8 cellular contexts compared by ENCODE assay signal in genomic region chr5:37248387-37248969, GRCh38. TPM values are rescaled to one million over a fixed set of nuclear protein-coding genes. Genes with fewer than 3 reads are reported as not detected.
DNase-seq lines count a peak whose midpoint lies in the region; ATAC-seq and TF ChIP-seq lines count a peak whose summit lies in the region.

No MANE protein-coding gene starts in this region.

- TF ChIP-seq POLR2A in esophagus squamous epithelium (IDR thresholded peaks at IDR 0.05), result no peak

- intact Hi-C loops in esophagus squamous epithelium (cut with DNase I), result no loop called here

- no peaks in the 10 kb centered on the region for H3K9me3 Mint-ChIP-seq in activated CD8-positive, alpha-beta memory T cell treated with anti-CD3 and anti-CD28 coated beads, Interleukin-2, amount 10 ng/mL, durations not matched to agents 7 days and 5 days (ENCODE audit: low read depth)

- peak overlapping the region; percentile 94 for H3K4me2 ChIP-seq in parathyroid adenoma (ENCODE audit: low read length)

- peak overlapping the region; percentile 64 for H3K27ac Mint-ChIP-seq in activated CD8-positive, alpha-beta memory T cell treated with anti-CD3 and anti-CD28 coated beads, Interleukin-2, amount 10 ng/mL, durations not matched to agents 7 days and 5 days

- in situ Hi-C loops in SK-MEL-5 (cut with HindIII; ENCODE audit: low pct_unique_long_range_greater_than_20kb, low sequenced_read_pairs), result no loop called here

- peak overlapping the region; percentile 100 for H2AFZ ChIP-seq in parathyroid adenoma

- H3K9me3 ChIP-seq in esophagus squamous epithelium (no peaks in the 10 kb centered on the region), parathyroid adenoma (ENCODE audit: control insufficient read depth, low read length) (no peaks in the 10 kb centered on the region)

- H3K9ac ChIP-seq in parathyroid adenoma, result peak overlapping the region; percentile 49

- 1 to 11% methylated on average over 15 of the region's 20 CpGs for WGBS in esophagus squamous epithelium, 2 donors

- no peaks in the 10 kb centered on the region for H3K36me3 Mint-ChIP-seq in activated CD8-positive, alpha-beta memory T cell treated with anti-CD3 and anti-CD28 coated beads, Interleukin-2, amount 10 ng/mL, durations not matched to agents 7 days and 5 days

- H3K4me3 Mint-ChIP-seq in activated CD8-positive, alpha-beta memory T cell treated with anti-CD3 and anti-CD28 coated beads, Interleukin-2, amount 10 ng/mL, durations not matched to agents 7 days and 5 days, result peak overlapping the region; percentile 74

- peaks cover 4% of the 10 kb centered on the region for H3K79me2 ChIP-seq in parathyroid adenoma

- H3K4me1 ChIP-seq in esophagus squamous epithelium, result peaks cover 0 to 40% (median 11%) of the 10 kb centered on the region in 3 donors
- H3K4me1 ChIP-seq in parathyroid adenoma, result peaks cover 8% of the 10 kb centered on the region

- peaks cover 7% of the 10 kb centered on the region for H3K4me1 Mint-ChIP-seq in activated CD8-positive, alpha-beta memory T cell treated with anti-CD3 and anti-CD28 coated beads, Interleukin-2, amount 10 ng/mL, durations not matched to agents 7 days and 5 days

- ATAC-seq in activated CD8-positive, alpha-beta memory T cell treated with anti-CD3 and anti-CD28 coated beads, Interleukin-2, amount 10 ng/mL, durations not matched to agents 7 days and 5 days, result no peak
- no peak for ATAC-seq in GM18861 (IDR thresholded peaks at IDR 0.05; ENCODE audit: unreplicated experiment)
- ATAC-seq in GM21528 (IDR thresholded peaks at IDR 0.05; ENCODE audit: low FRiP score, unreplicated experiment), result no peak
- no peak for ATAC-seq in GM19324 (IDR thresholded peaks at IDR 0.05; ENCODE audit: low FRiP score, unreplicated experiment)

- H3K36me3 ChIP-seq in esophagus squamous epithelium (peaks cover 0 to 12% (median 0%) of the 10 kb centered on the region in 3 donors), parathyroid adenoma (ENCODE audit: control insufficient read depth, insufficient read depth, low read length) (no peaks in the 10 kb centered on the region)

- DNase-seq in activated CD8-positive, alpha-beta memory T cell treated with anti-CD3 and anti-CD28 coated beads, Interleukin-2, amount 10 ng/mL, durations not matched to agents 7 days and 5 days, result no peak
- DNase-seq in activated CD8-positive, alpha-beta memory T cell treated with anti-CD3 and anti-CD28 coated beads, Interleukin-2, amount 50 U/mL, for 4 hours, result no peak
- DNase-seq in SK-MEL-5 (ENCODE audit: low read depth, low spot score) (peak; percentile 30), esophagus squamous epithelium (lab: John Stamatoyannopoulos, UW) (no peak)

- TF ChIP-seq CTCF in esophagus squamous epithelium (IDR thresholded peaks at IDR 0.05) (no peak), parathyroid adenoma (IDR thresholded peaks at IDR 0.05) (no peak)

- no peaks in the 10 kb centered on the region for H3K27me3 Mint-ChIP-seq in activated CD8-positive, alpha-beta memory T cell treated with anti-CD3 and anti-CD28 coated beads, Interleukin-2, amount 10 ng/mL, durations not matched to agents 7 days and 5 days

- H3K27me3 ChIP-seq in esophagus squamous epithelium, result no peaks in the 10 kb centered on the region
- no peaks in the 10 kb centered on the region for H3K27me3 ChIP-seq in parathyroid adenoma (ENCODE audit: control insufficient read depth, insufficient read depth, low read length)

- H3K27ac ChIP-seq in esophagus squamous epithelium, result peak overlapping the region; percentile 86 to 93 (median 92)
- H3K27ac ChIP-seq in parathyroid adenoma, result peak overlapping the region; percentile 84

- H3K4me3 ChIP-seq in esophagus squamous epithelium, result peak overlapping the region; percentile 75 to 93 (median 86)
- H3K4me3 ChIP-seq in parathyroid adenoma (ENCODE audit: low read depth, low read length), result peak overlapping the region; percentile 83

- CTCF ChIA-PET in activated CD8-positive, alpha-beta memory T cell treated with anti-CD3 and anti-CD28 coated beads, Interleukin-2, amount 10 ng/mL, durations not matched to agents 7 days and 5 days (lab: Charles Lee), result interaction anchor here (0.9 to 1.8 kb wide), 4 partner anchors 13 to 204 kb away, joined by 3 to 6 read pairs (median 3); no protein-coding TSS in a partner anchor

RNA-seq across cellular contexts. Expression of gene CPLANE1, which starts 0.7 kb away (rescaled TPM):
- total RNA-seq in activated CD8-positive, alpha-beta memory T cell treated with anti-CD3 and anti-CD28 coated beads, Interleukin-2, amount 10 ng/mL, durations not matched to agents 7 days and 5 days, result 1 to 10 TPM; 8.0 to 9.3 TPM
- 17.3 and 23.0 TPM in 2 replicates for total RNA-seq in SK-MEL-5 (2014; rRNA removed; shearing (Covaris generic))
- 7.0 and 13.1 TPM in 2 replicates for polyA plus RNA-seq in SK-MEL-5 (2015; cell fraction: cytosol; rRNA removed)
- 27.6 and 33.7 TPM in 2 replicates for polyA plus RNA-seq in SK-MEL-5 (2015; cell fraction: nucleus; rRNA removed)
- 10 to 100 TPM in 2 of 4 donors, 1 to 10 TPM in 2; 8.0 to 17.5 (median 11.5) TPM for total RNA-seq in esophagus squamous epithelium
